In the genomic region with DNA sequence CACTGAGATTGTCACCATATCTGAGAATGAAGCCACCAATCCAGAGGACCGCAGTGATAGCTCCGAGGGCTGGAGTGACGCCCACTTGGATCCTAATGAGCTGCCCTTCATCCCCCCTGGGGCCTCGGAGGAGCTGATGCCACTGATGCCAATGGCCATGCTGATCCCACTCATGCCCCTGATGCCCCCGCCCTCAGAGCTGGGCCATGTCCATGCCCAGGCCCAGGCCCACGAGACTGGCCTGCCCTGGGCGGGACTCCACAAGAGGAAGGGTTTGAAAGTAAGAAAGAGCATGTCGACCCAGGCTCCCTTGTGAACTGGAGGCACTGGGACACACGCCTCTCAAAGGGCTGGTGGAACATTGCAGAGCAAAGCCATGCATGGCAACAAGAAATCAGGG, we compare ENCODE assay signal across 38 cellular contexts. TPM values are rescaled to one million over a fixed set of nuclear protein-coding genes. Genes with fewer than 3 reads are reported as not detected.
"Had no signal": no experiment of that assay in that cellular context is flagged by ENCODE, and none has a peak within 500 bp of the region (broad histone marks: within the 10 kb centered on the region; RNA-seq: fewer than 3 reads in every experiment).

No MANE protein-coding gene starts in this region.

- ATAC-seq: activated CD8-positive, alpha-beta T cell treated with anti-CD3 and anti-CD28 coated beads for 36 hours; activated naive CD4-positive, alpha-beta T cell treated with anti-CD3 and anti-CD28 coated beads, Interleukin-2, amount 50 U/mL, for 72 hours; activated T-cell treated with anti-CD3 and anti-CD28 coated beads, Interleukin-2, amount 50 U/mL, for 4 hours; activated T-cell treated with anti-CD3 and anti-CD28 coated beads, Interleukin-2, amount 50 U/mL, for 72 hours; activated T-helper 17 cell treated with anti-CD3 and anti-CD28 coated beads, Interleukin-2, amount 50 U/mL, for 72 hours; body of pancreas had no signal

- H3K36me3 ChIP-seq: adrenal gland, brain microvascular endothelial cell, breast epithelium had no signal

- H3K27ac ChIP-seq: adrenal gland, body of pancreas, brain microvascular endothelial cell, breast epithelium, VCaP had no signal

- H3K27me3 ChIP-seq: adrenal gland, body of pancreas, brain microvascular endothelial cell, breast epithelium had no signal

- H3K9me3 ChIP-seq: adrenal gland, body of pancreas, breast epithelium had no signal

- H3K9me3 Mint-ChIP-seq: activated B cell treated with CpG ODN at 0.5 μM for 24 hours; activated CD4-positive, alpha-beta memory T cell treated with anti-CD3 and anti-CD28 coated beads for 36 hours; activated CD4-positive, alpha-beta T cell treated with anti-CD3 and anti-CD28 coated beads, Interleukin-2, amount 10 ng/mL, durations not matched to agents 24 days and 14 days; activated CD8-positive, alpha-beta T cell treated with anti-CD3 and anti-CD28 coated beads for 36 hours; activated naive CD4-positive, alpha-beta T cell treated with anti-CD3 and anti-CD28 coated beads for 36 hours; activated naive CD4-positive, alpha-beta T cell treated with anti-CD3 and anti-CD28 coated beads, Interleukin-2, amount 50 U/mL, for 72 hours; activated naive CD8-positive, alpha-beta T cell treated with anti-CD3 and anti-CD28 coated beads for 36 hours; activated T-cell treated with anti-CD3 and anti-CD28 coated beads, Interleukin-2, amount 50 U/mL, for 4 hours; activated T-cell treated with anti-CD3 and anti-CD28 coated beads, Interleukin-2, amount 50 U/mL, for 72 hours; activated T-helper 1 cell treated with anti-CD3 and anti-CD28 coated beads, Interleukin-12 subunit alpha, Interleukin-12 subunit beta, Interleukin-2, Interleukin-4 antibody, amounts not matched to agents 30 ng/mL and 10 ng/mL and 1 ng/mL, durations not matched to agents 14 hours and 24 hours and 36 hours; activated T-helper 17 cell treated with anti-CD3 and anti-CD28 coated beads, Interleukin-2, amount 50 U/mL, for 72 hours; T-helper 1 cell treated with Interleukin-12 subunit alpha and Interleukin-12 subunit beta and Interleukin-4 antibody, amounts not matched to agents 30 μg/mL and 1 μg/mL, for 36 hours; T-helper 2 cell treated with Interferon-gamma antibody and Interleukin-4, amounts not matched to agents 5 μg/mL and 100 μg/mL, for 36 hours had no signal

- H3K4me3 Mint-ChIP-seq: activated B cell treated with CpG ODN at 0.5 μM for 24 hours; activated CD4-positive, alpha-beta memory T cell treated with anti-CD3 and anti-CD28 coated beads for 36 hours; activated CD4-positive, alpha-beta T cell treated with anti-CD3 and anti-CD28 coated beads, Interleukin-2, amount 10 ng/mL, durations not matched to agents 24 days and 14 days; activated CD8-positive, alpha-beta T cell treated with anti-CD3 and anti-CD28 coated beads for 36 hours; activated naive CD4-positive, alpha-beta T cell treated with anti-CD3 and anti-CD28 coated beads for 36 hours; activated naive CD8-positive, alpha-beta T cell treated with anti-CD3 and anti-CD28 coated beads for 36 hours; activated T-cell treated with anti-CD3 and anti-CD28 coated beads, Interleukin-2, amount 50 U/mL, for 4 hours; activated T-cell treated with anti-CD3 and anti-CD28 coated beads, Interleukin-2, amount 50 U/mL, for 72 hours; activated T-helper 1 cell treated with anti-CD3 and anti-CD28 coated beads, Interleukin-12 subunit alpha, Interleukin-12 subunit beta, Interleukin-2, Interleukin-4 antibody, amounts not matched to agents 30 ng/mL and 10 ng/mL and 1 ng/mL, durations not matched to agents 14 hours and 24 hours and 36 hours; activated T-helper 17 cell treated with anti-CD3 and anti-CD28 coated beads, Interleukin-2, amount 50 U/mL, for 72 hours; T-helper 1 cell treated with Interleukin-12 subunit alpha and Interleukin-12 subunit beta and Interleukin-4 antibody, amounts not matched to agents 30 μg/mL and 1 μg/mL, for 36 hours; T-helper 2 cell treated with Interferon-gamma antibody and Interleukin-4, amounts not matched to agents 5 μg/mL and 100 μg/mL, for 36 hours had no signal

- DNase-seq: activated B cell treated with CpG ODN at 0.5 μM for 24 hours; activated CD4-positive, alpha-beta memory T cell treated with anti-CD3 and anti-CD28 coated beads for 36 hours; activated CD4-positive, alpha-beta T cell treated with anti-CD3 and anti-CD28 coated beads for 4 hours; activated CD4-positive, alpha-beta T cell treated with anti-CD3 and anti-CD28 coated beads, Interleukin-2, amount 10 ng/mL, durations not matched to agents 24 days and 14 days; activated CD4-positive, alpha-beta T cell treated with anti-CD3 and anti-CD28 coated beads, Interleukin-2, amount 50 U/mL, for 1 hour; activated CD4-positive, alpha-beta T cell treated with anti-CD3 and anti-CD28 coated beads, Interleukin-2, amount 50 U/mL, for 4 hours; activated CD4-positive, CD25-positive, alpha-beta regulatory T cell treated with anti-CD3 and anti-CD28 coated beads, Interleukin-2, amount 50 U/mL, for 72 hours; activated CD8-positive, alpha-beta memory T cell treated with anti-CD3 and anti-CD28 coated beads, Interleukin-2, amount 50 U/mL, for 4 hours; activated CD8-positive, alpha-beta T cell treated with anti-CD3 and anti-CD28 coated beads for 36 hours; activated effector memory CD4-positive, alpha-beta T cell treated with anti-CD3 and anti-CD28 coated beads, Interleukin-2, amount 50 U/mL, for 16 hours; activated gamma-delta T cell treated with Interleukin-2 at 50 U/mL for 16 hours; activated naive CD4-positive, alpha-beta T cell; activated naive CD4-positive, alpha-beta T cell treated with anti-CD3 and anti-CD28 coated beads for 36 hours; activated naive CD4-positive, alpha-beta T cell treated with anti-CD3 and anti-CD28 coated beads, Interleukin-2, amount 50 U/mL, for 16 hours; activated naive CD8-positive, alpha-beta T cell treated with anti-CD3 and anti-CD28 coated beads for 36 hours; activated T-cell treated with anti-CD3 and anti-CD28 coated beads for 4 hours; activated T-cell treated with anti-CD3 and anti-CD28 coated beads, Interleukin-2, amount 50 U/mL, for 1 hour; activated T-cell treated with anti-CD3 and anti-CD28 coated beads, Interleukin-2, amount 50 U/mL, for 4 hours; activated T-cell treated with anti-CD3 and anti-CD28 coated beads, Interleukin-2, amount 50 U/mL, for 72 hours; adrenal gland; amniotic stem cell; body of pancreas; brain microvascular endothelial cell; central memory CD4-positive, alpha-beta T cell; T-helper 1 cell; T-helper 2 cell; T-helper 9 cell had no signal

- H3K36me3 Mint-ChIP-seq: activated CD4-positive, alpha-beta memory T cell treated with anti-CD3 and anti-CD28 coated beads for 36 hours; activated naive CD4-positive, alpha-beta T cell treated with anti-CD3 and anti-CD28 coated beads, Interleukin-2, amount 50 U/mL, for 72 hours; activated naive CD8-positive, alpha-beta T cell treated with anti-CD3 and anti-CD28 coated beads for 36 hours had no signal

- H3K4me1 ChIP-seq: adrenal gland, body of pancreas, breast epithelium had no signal

- H3K27me3 Mint-ChIP-seq: activated T-helper 17 cell treated with anti-CD3 and anti-CD28 coated beads, Interleukin-2, amount 50 U/mL, for 72 hours had no signal

- H3K27ac Mint-ChIP-seq: activated B cell treated with CpG ODN at 0.5 μM for 24 hours; activated CD4-positive, alpha-beta memory T cell treated with anti-CD3 and anti-CD28 coated beads for 36 hours; activated CD4-positive, alpha-beta T cell treated with anti-CD3 and anti-CD28 coated beads, Interleukin-2, amount 10 ng/mL, durations not matched to agents 24 days and 14 days; activated CD8-positive, alpha-beta T cell treated with anti-CD3 and anti-CD28 coated beads for 36 hours; activated naive CD4-positive, alpha-beta T cell treated with anti-CD3 and anti-CD28 coated beads for 36 hours; activated naive CD4-positive, alpha-beta T cell treated with anti-CD3 and anti-CD28 coated beads, Interleukin-2, amount 50 U/mL, for 72 hours; activated naive CD8-positive, alpha-beta T cell treated with anti-CD3 and anti-CD28 coated beads for 36 hours; activated T-cell treated with anti-CD3 and anti-CD28 coated beads, Interleukin-2, amount 50 U/mL, for 72 hours; activated T-helper 1 cell treated with anti-CD3 and anti-CD28 coated beads, Interleukin-12 subunit alpha, Interleukin-12 subunit beta, Interleukin-2, Interleukin-4 antibody, amounts not matched to agents 30 ng/mL and 10 ng/mL and 1 ng/mL, durations not matched to agents 14 hours and 24 hours and 36 hours; activated T-helper 17 cell treated with anti-CD3 and anti-CD28 coated beads, Interleukin-2, amount 50 U/mL, for 72 hours; T-helper 1 cell treated with Interleukin-12 subunit alpha and Interleukin-12 subunit beta and Interleukin-4 antibody, amounts not matched to agents 30 μg/mL and 1 μg/mL, for 36 hours; T-helper 2 cell treated with Interferon-gamma antibody and Interleukin-4, amounts not matched to agents 5 μg/mL and 100 μg/mL, for 36 hours had no signal

- H3K4me1 Mint-ChIP-seq: activated B cell treated with CpG ODN at 0.5 μM for 24 hours; activated CD4-positive, alpha-beta T cell treated with anti-CD3 and anti-CD28 coated beads, Interleukin-2, amount 10 ng/mL, durations not matched to agents 24 days and 14 days; activated naive CD8-positive, alpha-beta T cell treated with anti-CD3 and anti-CD28 coated beads for 36 hours; activated T-helper 17 cell treated with anti-CD3 and anti-CD28 coated beads, Interleukin-2, amount 50 U/mL, for 72 hours had no signal

- H3K4me3 ChIP-seq: adrenal gland, body of pancreas, breast epithelium had no signal

RNA-seq across cellular contexts. Expression of gene SPPL2C, which starts 2.0 kb away (rescaled TPM):
- total RNA-seq: activated B cell treated with CpG ODN at 0.5 μM for 24 hours; activated CD4-positive, alpha-beta memory T cell treated with anti-CD3 and anti-CD28 coated beads for 36 hours; activated CD4-positive, alpha-beta T cell treated with anti-CD3 and anti-CD28 coated beads, Interleukin-2, amount 10 ng/mL, durations not matched to agents 24 days and 14 days; activated CD8-positive, alpha-beta memory T cell treated with anti-CD3 and anti-CD28 coated beads for 36 hours; activated CD8-positive, alpha-beta T cell treated with anti-CD3 and anti-CD28 coated beads for 36 hours; activated naive CD4-positive, alpha-beta T cell treated with anti-CD3 and anti-CD28 coated beads for 36 hours; activated naive CD4-positive, alpha-beta T cell treated with anti-CD3 and anti-CD28 coated beads, Interleukin-2, amount 50 U/mL, for 72 hours; activated naive CD8-positive, alpha-beta T cell treated with anti-CD3 and anti-CD28 coated beads for 36 hours; activated T-cell treated with anti-CD3 and anti-CD28 coated beads, Interleukin-2, amount 50 U/mL, for 4 hours; activated T-cell treated with anti-CD3 and anti-CD28 coated beads, Interleukin-2, amount 50 U/mL, for 72 hours; activated T-helper 1 cell treated with anti-CD3 and anti-CD28 coated beads, Interleukin-12 subunit alpha, Interleukin-12 subunit beta, Interleukin-2, Interleukin-4 antibody, amounts not matched to agents 30 ng/mL and 10 ng/mL and 1 ng/mL, durations not matched to agents 14 hours and 24 hours and 36 hours; activated T-helper 17 cell treated with anti-CD3 and anti-CD28 coated beads, Interleukin-2, amount 50 U/mL, for 72 hours; adrenal gland; aorta; astrocyte; body of pancreas; breast epithelium; cardiac septum had no signal
- polyA plus RNA-seq: adrenal gland, aorta had no signal
